24 cellular contexts compared by ENCODE assay signal in the genomic region with DNA sequence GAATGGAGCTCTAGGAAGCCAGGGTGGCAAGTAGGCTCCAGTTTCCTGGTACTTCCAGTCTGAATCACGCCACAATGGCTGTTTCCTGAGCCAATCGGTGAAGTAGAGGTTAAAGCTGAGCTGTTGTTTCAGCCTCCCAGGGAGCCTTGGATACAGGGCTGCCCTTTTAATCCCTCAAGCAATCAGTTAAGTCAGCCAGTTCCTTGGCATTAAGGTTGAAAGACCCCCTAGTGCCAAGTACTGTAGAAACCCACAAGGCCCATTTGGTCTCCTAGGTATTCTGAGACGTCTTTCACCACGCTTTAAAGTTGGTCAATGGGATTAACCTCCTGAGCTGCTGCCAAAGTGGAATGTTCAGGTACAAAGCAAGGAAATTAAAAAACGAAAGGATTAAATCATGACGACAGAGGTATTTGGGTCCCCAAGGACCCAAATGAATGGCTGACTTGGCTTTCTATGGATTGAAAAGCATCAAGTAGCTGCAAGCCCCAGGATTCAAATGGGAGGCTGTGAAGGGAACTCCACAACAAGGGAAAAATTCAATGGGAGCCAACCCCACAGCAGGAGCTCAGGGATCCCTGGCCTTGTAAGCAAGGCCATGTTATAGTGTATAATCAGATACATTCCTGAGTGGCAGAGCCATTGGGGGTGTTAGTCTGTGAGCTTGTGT.
DNase-seq lines count a peak whose midpoint lies in the region; ATAC-seq and TF ChIP-seq lines count a peak whose summit lies in the region.
"Had no signal": no experiment of that assay in that cellular context is flagged by ENCODE, and none has a peak within 500 bp of the region (broad histone marks: within the 10 kb centered on the region; RNA-seq: fewer than 3 reads in every experiment).

No MANE protein-coding gene starts in this region.

- H3K36me3 ChIP-seq in H7 (replicated peaks; ENCODE audit: control insufficient read depth, insufficient read depth, low read length), result no peaks in the 10 kb centered on the region
- H3K36me3 ChIP-seq in iPS-20b (ENCODE audit: insufficient read depth, low read depth, low read length), result 0 out of 2 replicates have a peak, but pooled peaks cover 2% of the 10 kb centered on the region
- H3K36me3 ChIP-seq in neuronal stem cell (replicated peaks in 1 of 2; ENCODE audit: control insufficient read depth in 2 of 2, insufficient read depth in 2 of 2, low read length in 2 of 2), result peaks cover 0 to 4% of the 10 kb centered on the region in 2 donors
- H3K36me3 ChIP-seq: lower lobe of right lung, right lobe of liver, upper lobe of left lung had no signal

- H3K4me2 ChIP-seq in neuronal stem cell (ENCODE audit: insufficient read depth, low read length, poor library complexity, severe bottlenecking), result no peak overlapping the region
- H3K4me2 ChIP-seq: hepatocyte had no signal

- H2BK5ac ChIP-seq in neuronal stem cell (ENCODE audit: low read length), result no peak overlapping the region

- no peak overlapping the region for H3K14ac ChIP-seq in neuronal stem cell (ENCODE audit: low read length)

- H3K27ac ChIP-seq in iPS-20b (ENCODE audit: low read length) (no peak overlapping the region), neuronal stem cell (replicated peaks; ENCODE audit: low read length) (peak overlapping the region; percentile 99)
- H3K27ac ChIP-seq: foreskin keratinocyte, hepatocyte, lower lobe of right lung, right lobe of liver, upper lobe of left lung had no signal

- no peak overlapping the region for H3K4ac ChIP-seq in neuronal stem cell (ENCODE audit: low read length)

- H3K18ac ChIP-seq in neuronal stem cell (ENCODE audit: low read length), result no peak overlapping the region

- peak overlapping the region; percentile 56 for H2AFZ ChIP-seq in neuronal stem cell (ENCODE audit: low read length)
- H2AFZ ChIP-seq: hepatocyte had no signal

- H3K4me1 ChIP-seq in iPS-20b (ENCODE audit: insufficient read depth, low read length) (peaks cover 9% of the 10 kb centered on the region; the same call in 1 of the 2 replicates), neuronal stem cell (ENCODE audit: control insufficient read depth in 2 of 2, insufficient read depth in 1 of 2, low read depth in 1 of 2, low read length in 2 of 2) (peaks cover 12 to 18% of the 10 kb centered on the region in 2 donors)
- H3K4me1 ChIP-seq: foreskin keratinocyte, lower lobe of right lung, right lobe of liver, upper lobe of left lung had no signal

- no peak overlapping the region for H4K91ac ChIP-seq in neuronal stem cell (ENCODE audit: low read depth, low read length, poor library complexity)

- no peak overlapping the region for H3K23ac ChIP-seq in neuronal stem cell (ENCODE audit: low read depth, low read length, poor library complexity)

- in situ Hi-C loops in astrocyte of the cerebellum (cut with HindIII; ENCODE audit: low sequenced_read_pairs), result no loop called here

- H2BK12ac ChIP-seq in neuronal stem cell (ENCODE audit: low read length), result no peak overlapping the region

- no peak for TF ChIP-seq CTCF in astrocyte of the cerebellum (IDR thresholded peaks at IDR 0.05; ENCODE audit: low read depth, low read length, missing control alignments)

- no peak overlapping the region for H2AK5ac ChIP-seq in neuronal stem cell (ENCODE audit: low read depth, low read length)

- H3K9ac ChIP-seq in iPS-20b (ENCODE audit: low read depth, low read length) (0 out of 2 replicates have a peak overlapping the region, but pooled peaks have one; percentile 10), neuronal stem cell (ENCODE audit: low read depth, low read length, poor library complexity) (no peak overlapping the region)

- no peaks in the 10 kb centered on the region for H3K9me3 ChIP-seq in iPS-20b (ENCODE audit: insufficient read depth, low read depth, low read length)
- no peaks in the 10 kb centered on the region for H3K9me3 ChIP-seq in neuronal stem cell (replicated peaks in 1 of 2; ENCODE audit: control insufficient read depth in 2 of 2, insufficient read depth in 1 of 2, low read depth in 1 of 2, low read length in 2 of 2)
- H3K9me3 ChIP-seq: lower lobe of right lung, right lobe of liver, upper lobe of left lung had no signal

- no peaks in the 10 kb centered on the region for H3K79me1 ChIP-seq in neuronal stem cell (ENCODE audit: low read depth, low read length)

- H2BK15ac ChIP-seq in neuronal stem cell (ENCODE audit: low read length), result no peak overlapping the region

- no peak overlapping the region for H2BK120ac ChIP-seq in neuronal stem cell (ENCODE audit: low read depth, low read length)

- peak; percentile 46 for DNase-seq in H7
- DNase-seq in astrocyte of the cerebellum (ENCODE audit: low read depth), result peak; percentile 44
- peak; percentile 71 for DNase-seq in neuronal stem cell (ENCODE audit: low spot score)
- no peak for DNase-seq in DMS79 treated with DMSO at 0.1 percent for 48 hours (lab: John Stamatoyannopoulos, UW)
- DNase-seq in AG08395 (ENCODE audit: low spot score), result no peak
- DNase-seq: activated CD8-positive, alpha-beta T cell treated with anti-CD3 and anti-CD28 coated beads for 36 hours; activated naive CD4-positive, alpha-beta T cell treated with Interleukin-2 at 50 U/mL for 16 hours; activated T-cell treated with anti-CD3 and anti-CD28 coated beads, Interleukin-2, amount 50 U/mL, for 1 hour; amniotic stem cell; effector CD4-positive, alpha-beta T cell; foreskin keratinocyte; GDM1; lower lobe of right lung; NCI-H2107; NCI-H510A treated with DMSO at 0.1 percent for 48 hours; right lobe of liver; stimulated activated CD4-positive, alpha-beta T cell treated with anti-CD3 and anti-CD28 coated beads, Interleukin-15, amount 100 ng/mL, for 24 hours; T-helper 9 cell; upper lobe of left lung had no signal

- ATAC-seq in GM19324 (IDR thresholded peaks at IDR 0.05; ENCODE audit: low FRiP score, unreplicated experiment), result no peak
- ATAC-seq in GM21529 (IDR thresholded peaks at IDR 0.05; ENCODE audit: unreplicated experiment), result no peak
- ATAC-seq: activated CD8-positive, alpha-beta T cell treated with anti-CD3 and anti-CD28 coated beads for 36 hours; foreskin keratinocyte; HCT116; lower lobe of right lung; right lobe of liver had no signal

- H4K8ac ChIP-seq in neuronal stem cell (ENCODE audit: low read depth, low read length), result no peak overlapping the region

- no CpG with 5 or more reads among the region's 6 CpGs for WGBS in neuronal stem cell (ENCODE audit: extremely low coverage in 2 of 2, insufficient read length in 2 of 2, insufficient replicate concordance in 1 of 2), 2 donors

- H3K4me3 ChIP-seq in H7 (ENCODE audit: insufficient read depth, low read depth, low read length), result no peak overlapping the region
- H3K4me3 ChIP-seq in astrocyte of the cerebellum (ENCODE audit: low read depth, low read length), result no peak overlapping the region
- H3K4me3 ChIP-seq in iPS-20b (ENCODE audit: low read length), result no peak overlapping the region
- no peak overlapping the region for H3K4me3 ChIP-seq in neuronal stem cell (ENCODE audit: low read length in 2 of 2)
- H3K4me3 ChIP-seq: hepatocyte, lower lobe of right lung, right lobe of liver, upper lobe of left lung had no signal

- H3K27me3 ChIP-seq in H7 (ENCODE audit: control insufficient read depth, insufficient read depth, low read length) (no peaks in the 10 kb centered on the region), iPS-20b (ENCODE audit: insufficient read depth, low read length) (no peaks in the 10 kb centered on the region), neuronal stem cell (ENCODE audit: control insufficient read depth in 3 of 3, insufficient read depth in 3 of 3, low read depth in 1 of 3, low read length in 3 of 3) (no peaks in the 10 kb centered on the region)
- H3K27me3 ChIP-seq: foreskin keratinocyte, hepatocyte, right lobe of liver, upper lobe of left lung had no signal

Comparison
In these comparisons a context has a peak if more than half of its experiments do, and no peak if none do; other contexts are left out.
1. DNase-seq: peak in H7 (single experiment), astrocyte of the cerebellum (single experiment) and neuronal stem cell (single experiment); none in DMS79 treated with DMSO at 0.1 percent for 48 hours (single experiment) and AG08395 (single experiment).